ENCODE assay signal across 11 cellular contexts in genomic region chr2:1605659-1606400, GRCh38.
A peak's percentile ranks its signal among the peaks of the same experiment; 100 is the strongest.
DNase-seq lines count a peak whose midpoint lies in the region; ATAC-seq, FAIRE-seq and TF ChIP-seq lines count a peak whose summit lies in the region.
"Had no signal": no experiment of that assay in that cellular context is flagged by ENCODE, and none has a peak within 500 bp of the region (broad histone marks: within the 10 kb centered on the region; RNA-seq: fewer than 3 reads in every experiment).

No MANE protein-coding gene starts in this region.

- H3K79me1 ChIP-seq in H1 (ENCODE audit: low read depth, low read length): peaks cover 4% of the 10 kb centered on the region

- in situ Hi-C loops in HepG2 (cut with HindIII; ENCODE audit: extremely low pct_ligation_motif_present, low pct_unique_long_range_greater_than_20kb): no loop called here

- no peak overlapping the region for H3K4me2 ChIP-seq in H1 (ENCODE audit: insufficient read depth in 1 of 2, low read depth in 2 of 2, low read length in 2 of 2)
- H3K4me2 ChIP-seq in HepG2 (ENCODE audit: low read depth, low read length): no peak overlapping the region

- H2AK5ac ChIP-seq in H1 (ENCODE audit: low read depth, low read length): no peak overlapping the region

- no peaks in the 10 kb centered on the region for H3K9me3 Mint-ChIP-seq in stimulated activated naive CD8-positive, alpha-beta T cell treated with anti-CD3 and anti-CD28 coated beads, Interleukin-15, amount 100 ng/mL, for 72 hours
- no peaks in the 10 kb centered on the region for H3K9me3 Mint-ChIP-seq in activated T-cell treated with anti-CD3 and anti-CD28 coated beads, Interleukin-2, amount 50 U/mL, for 72 hours
- H3K9me3 Mint-ChIP-seq: activated CD4-positive, alpha-beta memory T cell treated with anti-CD3 and anti-CD28 coated beads for 36 hours had no signal

- peak overlapping the region; percentile 66; the same call in 1 of the 2 replicates for H3K18ac ChIP-seq in H1 (ENCODE audit: extremely low read depth, low read length)

- ATAC-seq in stimulated activated naive CD8-positive, alpha-beta T cell treated with anti-CD3 and anti-CD28 coated beads, Interleukin-15, amount 100 ng/mL, for 72 hours: peak; percentile 11
- no peak for ATAC-seq in stimulated activated naive CD8-positive, alpha-beta T cell treated with anti-CD3 and anti-CD28 coated beads, Interleukin-15, Interleukin-2, amounts not matched to agents 100 U/mL and 50 U/mL, for 24 hours
- ATAC-seq in HepG2: peak; percentile 16; the same call in 1 of the 3 replicates
- ATAC-seq in activated T-cell treated with anti-CD3 and anti-CD28 coated beads, Interleukin-2, amount 50 U/mL, for 72 hours (replicated peaks in 1 of 2): no peak
- ATAC-seq in GM19452 (IDR thresholded peaks at IDR 0.05; ENCODE audit: unreplicated experiment): no peak

- TF ChIP-seq EP300 in H1 (IDR thresholded peaks at IDR 0.05; ENCODE audit: borderline replicate concordance in 1 of 2, low read depth in 2 of 2, low read length in 2 of 2) (no peak), HepG2 (IDR thresholded peaks at IDR 0.05; ENCODE audit: low read depth in 2 of 2, low read length in 2 of 2) (no peak), HepG2 (CRISPR knock-in tag; IDR thresholded peaks at IDR 0.05; ENCODE audit: borderline replicate concordance) (no peak)

- H2BK15ac ChIP-seq in H1 (ENCODE audit: low read length): 0 out of 2 replicates have a peak overlapping the region, but pooled peaks have one; percentile 37

- no peak for DNase-seq in stimulated activated naive CD8-positive, alpha-beta T cell treated with anti-CD3 and anti-CD28 coated beads, Interleukin-15, amount 100 ng/mL, for 72 hours
- no peak for DNase-seq in stimulated activated naive CD8-positive, alpha-beta T cell treated with anti-CD3 and anti-CD28 coated beads, Interleukin-15, Interleukin-2, amounts not matched to agents 100 U/mL and 50 U/mL, for 24 hours
- DNase-seq in H1 (ENCODE audit: low read depth in 1 of 2, low spot score in 2 of 2): peak in 1 of 2 experiments; percentile 61
- no peak for DNase-seq in HepG2 (ENCODE audit: low spot score)
- no peak for DNase-seq in NCI-H2107 treated with DMSO at 0.1 percent for 48 hours (lab: John Stamatoyannopoulos, UW; ENCODE audit: unreplicated experiment)
- no peak for DNase-seq in activated T-cell treated with anti-CD3 and anti-CD28 coated beads, Interleukin-2, amount 50 U/mL, for 72 hours
- DNase-seq in NCI-H1105 treated with DMSO at 0.1 percent for 48 hours (lab: John Stamatoyannopoulos, UW): no peak
- DNase-seq: activated CD4-positive, alpha-beta memory T cell treated with anti-CD3 and anti-CD28 coated beads for 36 hours; hypothalamus had no signal

- H3K36me3 ChIP-seq in H1 (ENCODE audit: control insufficient read depth in 2 of 4, insufficient read depth in 4 of 4, low read length in 3 of 4) (peaks cover 0 to 3% (median 0%) of the 10 kb centered on the region in 4 experiments; a peak in 2 of 8 replicates), HepG2 (replicated peaks in 1 of 2; ENCODE audit: control insufficient read depth in 1 of 2, insufficient read depth in 2 of 2, low read length in 2 of 2) (no peaks in the 10 kb centered on the region)
- H3K36me3 ChIP-seq: breast epithelium had no signal

- H3K9me3 ChIP-seq in H1 (ENCODE audit: insufficient read depth in 2 of 2, low read depth in 1 of 2, low read length in 1 of 2) (no peaks in the 10 kb centered on the region), HepG2 (ENCODE audit: low read length) (no peaks in the 10 kb centered on the region)
- H3K9me3 ChIP-seq: breast epithelium had no signal

- no peak overlapping the region for H2BK120ac ChIP-seq in H1 (replicated peaks; ENCODE audit: low read depth, low read length)

- no peak overlapping the region for H3K23ac ChIP-seq in H1 (ENCODE audit: insufficient read length)

- no peak overlapping the region for H3K27ac Mint-ChIP-seq in stimulated activated naive CD8-positive, alpha-beta T cell treated with anti-CD3 and anti-CD28 coated beads, Interleukin-15, amount 100 ng/mL, for 72 hours
- H3K27ac Mint-ChIP-seq in activated T-cell treated with anti-CD3 and anti-CD28 coated beads, Interleukin-2, amount 50 U/mL, for 72 hours: no peak overlapping the region
- H3K27ac Mint-ChIP-seq: activated CD4-positive, alpha-beta memory T cell treated with anti-CD3 and anti-CD28 coated beads for 36 hours had no signal

- H3K79me2 ChIP-seq in H1 (ENCODE audit: control insufficient read depth in 1 of 2, insufficient read depth in 2 of 2, low read length in 2 of 2) (no peaks in the 10 kb centered on the region), HepG2 (ENCODE audit: insufficient read depth, low read length) (no peaks in the 10 kb centered on the region)

- H3K4me3 Mint-ChIP-seq in stimulated activated naive CD8-positive, alpha-beta T cell treated with anti-CD3 and anti-CD28 coated beads, Interleukin-15, amount 100 ng/mL, for 72 hours: peak overlapping the region in 1 of 2 donors; percentile 16
- H3K4me3 Mint-ChIP-seq in activated T-cell treated with anti-CD3 and anti-CD28 coated beads, Interleukin-2, amount 50 U/mL, for 72 hours: no peak overlapping the region
- H3K4me3 Mint-ChIP-seq: activated CD4-positive, alpha-beta memory T cell treated with anti-CD3 and anti-CD28 coated beads for 36 hours had no signal

- H2AFZ ChIP-seq in H1 (ENCODE audit: low read length): no peak overlapping the region
- H2AFZ ChIP-seq in HepG2 (ENCODE audit: low read length): no peak overlapping the region

- H4K8ac ChIP-seq in H1 (ENCODE audit: extremely low read depth, insufficient read depth, low read length): no peak overlapping the region

- no peak for TF ChIP-seq RAD21 in H1 (IDR thresholded peaks at IDR 0.05 in 1 of 2, conservative IDR thresholded peaks at IDR 0.05 in 1 of 2; ENCODE audit: low read depth in 2 of 2, low read length in 2 of 2)
- TF ChIP-seq RAD21 in HepG2 (CRISPR knock-in tag; IDR thresholded peaks at IDR 0.05): no peak

- H4K5ac ChIP-seq in H1 (ENCODE audit: insufficient read length, low read depth, low read length): no peak overlapping the region

- TF ChIP-seq CTCF in H1 (IDR thresholded peaks at IDR 0.05; ENCODE audit: control extremely low read depth in 1 of 3, insufficient read depth in 1 of 3, low read depth in 1 of 3, low read length in 3 of 3) (no peak), HepG2 (CRISPR knock-in tag; IDR thresholded peaks at IDR 0.05) (no peak)

- peaks cover 0 to 9% (median 5%) of the 10 kb centered on the region in 4 experiments; a peak in 4 of 7 replicates for H3K4me1 ChIP-seq in H1 (replicated peaks in 1 of 4; ENCODE audit: control insufficient read depth in 3 of 4, insufficient read depth in 4 of 4, low read length in 3 of 4)
- H3K4me1 ChIP-seq in HepG2 (ENCODE audit: insufficient read depth, low read length): peaks cover 13% of the 10 kb centered on the region
- H3K4me1 ChIP-seq: breast epithelium had no signal

- no peak overlapping the region for H2BK20ac ChIP-seq in H1 (ENCODE audit: low read length)

- H3K14ac ChIP-seq in H1 (ENCODE audit: insufficient read length): no peak overlapping the region

- H3K27me3 Mint-ChIP-seq in stimulated activated naive CD8-positive, alpha-beta T cell treated with anti-CD3 and anti-CD28 coated beads, Interleukin-15, amount 100 ng/mL, for 72 hours: no peaks in the 10 kb centered on the region
- peaks cover 16% of the 10 kb centered on the region for H3K27me3 Mint-ChIP-seq in activated T-cell treated with anti-CD3 and anti-CD28 coated beads, Interleukin-2, amount 50 U/mL, for 72 hours (ENCODE audit: low read depth)

- H3K27me3 ChIP-seq in H1 (replicated peaks in 1 of 4; ENCODE audit: control insufficient read depth in 3 of 4, extremely low read depth in 1 of 4, insufficient read depth in 3 of 4, low read length in 3 of 4) (no peaks in the 10 kb centered on the region), HepG2 (ENCODE audit: control insufficient read depth in 1 of 2, insufficient read depth in 2 of 2, low read length in 2 of 2) (peaks cover 4 to 60% of the 10 kb centered on the region in 2 experiments; a peak in 4 of 5 replicates)
- H3K27me3 ChIP-seq: breast epithelium had no signal

- CTCF ChIA-PET in H1 (lab: Charles Lee; ENCODE audit: partially characterized antibody) (interaction anchor here (0.7 to 2.9 kb wide), 10 partner anchors 10 to 393 kb away, joined by 3 to 18 read pairs (median 4); no protein-coding TSS in a partner anchor), HepG2 (lab: Yijun Ruan, JAX; ENCODE audit: low intra/inter-chr PET ratio, low total read pairs) (no interaction called here)

- FAIRE-seq in H1 (lab: Jason Lieb, UNC): no peak
- no peak for FAIRE-seq in HepG2 (lab: Jason Lieb, UNC)

- POLR2A ChIA-PET in H1 (lab: Charles Lee; ENCODE audit: partially characterized antibody): interaction anchor here (0.8 to 3.3 kb wide), 9 partner anchors 8 to 145 kb away, joined by 3 to 28 read pairs (median 5); no protein-coding TSS in a partner anchor
- POLR2A ChIA-PET in HepG2 (lab: Yijun Ruan, JAX): no interaction called here

- H3K23me2 ChIP-seq in H1 (ENCODE audit: low read depth, low read length): peaks cover 11% of the 10 kb centered on the region; the same call in 1 of the 2 replicates

- peaks cover 0 to 5% of the 10 kb centered on the region in 2 experiments for H4K20me1 ChIP-seq in H1 (replicated peaks in 1 of 2; ENCODE audit: control insufficient read depth in 1 of 2, insufficient read depth in 2 of 2, low read length in 2 of 2)
- no peaks in the 10 kb centered on the region for H4K20me1 ChIP-seq in HepG2 (ENCODE audit: insufficient read depth, low read length)

- H3K27ac ChIP-seq in H1 (ENCODE audit: low read depth, low read length) (no peak overlapping the region), HepG2 (ENCODE audit: extremely low read length, insufficient read depth, low read length) (no peak overlapping the region)

- H3K4ac ChIP-seq in H1 (replicated peaks; ENCODE audit: insufficient read length, low read depth, low read length): no peak overlapping the region

- peaks cover 10% of the 10 kb centered on the region for H3K4me1 Mint-ChIP-seq in stimulated activated naive CD8-positive, alpha-beta T cell treated with anti-CD3 and anti-CD28 coated beads, Interleukin-15, amount 100 ng/mL, for 72 hours
- H3K4me1 Mint-ChIP-seq in activated T-cell treated with anti-CD3 and anti-CD28 coated beads, Interleukin-2, amount 50 U/mL, for 72 hours (ENCODE audit: low read depth): no peaks in the 10 kb centered on the region

- intact Hi-C loops in HepG2 (cut with micrococcal nuclease; ENCODE audit: unreplicated experiment): no loop called here

- peak overlapping the region; percentile 16 for H4K91ac ChIP-seq in H1 (replicated peaks; ENCODE audit: insufficient read length, low read length)

- no peak overlapping the region for H3K9ac ChIP-seq in H1 (replicated peaks in 1 of 4; ENCODE audit: extremely low read depth in 1 of 4, low read depth in 3 of 4, low read length in 3 of 4)
- no peak overlapping the region for H3K9ac ChIP-seq in HepG2 (ENCODE audit: insufficient read depth, low read depth, low read length)

- BruUV-seq in HepG2 (replicated peaks; lab: Mats Ljungman, UMichigan): no TSS peak

- WGBS in H1 (ENCODE audit: extremely low coverage in 1 of 2, insufficient coverage in 1 of 2, insufficient read length in 1 of 2, insufficient replicate concordance in 2 of 2, low coverage in 1 of 2, low lambda C conversion rate in 2 of 2, missing lambda C conversion rate in 1 of 2), 2 experiments: 77% methylated on average over 28 of the region's 28 CpGs; no CpG with 5 or more reads in 1 of the 2 experiments
- WGBS in HepG2 (ENCODE audit: low lambda C conversion rate): 23% methylated on average over 21 of the region's 28 CpGs

- H3K36me3 Mint-ChIP-seq in activated T-cell treated with anti-CD3 and anti-CD28 coated beads, Interleukin-2, amount 50 U/mL, for 72 hours (ENCODE audit: insufficient read depth in 2 of 2): no peaks in the 10 kb centered on the region
- H3K36me3 Mint-ChIP-seq: activated CD4-positive, alpha-beta memory T cell treated with anti-CD3 and anti-CD28 coated beads for 36 hours had no signal

- H2BK5ac ChIP-seq in H1 (ENCODE audit: low read depth, low read length): peak overlapping the region; percentile 71; the same call in 1 of the 2 replicates

- peak overlapping the region; percentile 60; the same call in 1 of the 2 replicates for H2BK12ac ChIP-seq in H1 (ENCODE audit: low read depth, low read length)

- TF ChIP-seq POLR2A in H1 (IDR thresholded peaks at IDR 0.05; ENCODE audit: control extremely low read depth in 1 of 2, low read depth in 2 of 2, low read length in 2 of 2) (no peak), HepG2 (IDR thresholded peaks at IDR 0.05; ENCODE audit: insufficient read depth in 1 of 2, low read depth in 2 of 2, low read length in 2 of 2) (no peak)

- H3K56ac ChIP-seq in H1 (replicated peaks; ENCODE audit: insufficient read length, low read depth, low read length): no peak overlapping the region

- H3K4me3 ChIP-seq in H1 (ENCODE audit: extremely low read depth in 1 of 4, insufficient read depth in 2 of 4, low read depth in 3 of 4, low read length in 4 of 4) (no peak overlapping the region), HepG2 (replicated peaks in 1 of 3; ENCODE audit: insufficient read depth in 1 of 3, low read depth in 2 of 3, low read length in 3 of 3) (no peak overlapping the region)

Comparison
In these comparisons a context has a peak if more than half of its experiments do, and no peak if none do; other contexts are left out.
1. ATAC-seq: peak in stimulated activated naive CD8-positive, alpha-beta T cell treated with anti-CD3 and anti-CD28 coated beads, Interleukin-15, amount 100 ng/mL, for 72 hours (single experiment) and HepG2 (single experiment); none in stimulated activated naive CD8-positive, alpha-beta T cell treated with anti-CD3 and anti-CD28 coated beads, Interleukin-15, Interleukin-2, amounts not matched to agents 100 U/mL and 50 U/mL, for 24 hours (single experiment), activated T-cell treated with anti-CD3 and anti-CD28 coated beads, Interleukin-2, amount 50 U/mL, for 72 hours (0 of 2) and GM19452 (single experiment).